In genomic region chr2:119063146-119063545, GRCh38 we compare ENCODE assay signal across 26 cellular contexts.
"Had no signal": no experiment of that assay in that cellular context is flagged by ENCODE, and none has a peak within 500 bp of the region (broad histone marks: within the 10 kb centered on the region; RNA-seq: fewer than 3 reads in every experiment).

No MANE protein-coding gene starts in this region.

- H3K4me1 ChIP-seq: esophagus muscularis mucosa, foreskin keratinocyte, gastroesophageal sphincter, neural progenitor cell, prostate gland, right atrium auricular region, sigmoid colon, thyroid gland had no signal

- H3K4me3 ChIP-seq: coronary artery, esophagus muscularis mucosa, gastroesophageal sphincter, heart left ventricle, hepatocyte, neural progenitor cell, prostate gland, right atrium auricular region, sigmoid colon, stomach, thyroid gland had no signal

- H3K27ac ChIP-seq: coronary artery, esophagus muscularis mucosa, foreskin keratinocyte, gastroesophageal sphincter, heart left ventricle, hepatocyte, neural progenitor cell, prostate gland, right atrium auricular region, sigmoid colon, thyroid gland had no signal

- H3K9me3 ChIP-seq: prostate gland, right atrium auricular region, sigmoid colon, thyroid gland had no signal

- H3K36me3 ChIP-seq: esophagus muscularis mucosa, gastroesophageal sphincter, heart left ventricle, neural progenitor cell, prostate gland, right atrium auricular region, sigmoid colon, stomach, thyroid gland had no signal

- ATAC-seq: foreskin keratinocyte; gastroesophageal sphincter; heart left ventricle; left lobe of liver; naive thymus-derived CD4-positive, alpha-beta T cell; stimulated activated effector memory CD8-positive, alpha-beta T cell treated with anti-CD3 and anti-CD28 coated beads, Interleukin-12 subunit alpha, Interleukin-12 subunit beta, amount 100 ng/mL, for 72 hours had no signal

- DNase-seq: dermis blood vessel endothelial cell; effector memory CD4-positive, alpha-beta T cell; foreskin keratinocyte; heart left ventricle; kidney; mammary epithelial cell; mesendoderm; midbrain; naive thymus-derived CD4-positive, alpha-beta T cell; sigmoid colon; stimulated activated CD4-positive, alpha-beta T cell treated with anti-CD3 and anti-CD28 coated beads, Interleukin-2, amount 100 ng/mL, for 24 hours; stimulated activated CD4-positive, alpha-beta T cell treated with anti-CD3 and anti-CD28 coated beads, Interleukin-4, amount 100 ng/mL, for 24 hours; stimulated activated naive CD4-positive, alpha-beta T cell treated with Interleukin-2 at 50 U/mL for 16 hours; stomach; thyroid gland; trophoblast cell had no signal

- H3K4me3 Mint-ChIP-seq: naive thymus-derived CD4-positive, alpha-beta T cell; nephron; neural progenitor cell; stimulated activated effector memory CD8-positive, alpha-beta T cell treated with anti-CD3 and anti-CD28 coated beads, Interleukin-12 subunit alpha, Interleukin-12 subunit beta, amount 100 ng/mL, for 72 hours had no signal

- H3K9ac ChIP-seq: neural progenitor cell had no signal

- H3K27me3 ChIP-seq: heart left ventricle, hepatocyte, neural progenitor cell, right atrium auricular region, sigmoid colon, thyroid gland had no signal

- H3K4me1 Mint-ChIP-seq: naive thymus-derived CD4-positive, alpha-beta T cell; nephron; stimulated activated effector memory CD8-positive, alpha-beta T cell treated with anti-CD3 and anti-CD28 coated beads, Interleukin-12 subunit alpha, Interleukin-12 subunit beta, amount 100 ng/mL, for 72 hours had no signal

- H3K36me3 Mint-ChIP-seq: naive thymus-derived CD4-positive, alpha-beta T cell; neural progenitor cell; stimulated activated effector memory CD8-positive, alpha-beta T cell treated with anti-CD3 and anti-CD28 coated beads, Interleukin-12 subunit alpha, Interleukin-12 subunit beta, amount 100 ng/mL, for 72 hours had no signal

- H3K27ac Mint-ChIP-seq: naive thymus-derived CD4-positive, alpha-beta T cell; nephron; neural progenitor cell; stimulated activated effector memory CD8-positive, alpha-beta T cell treated with anti-CD3 and anti-CD28 coated beads, Interleukin-12 subunit alpha, Interleukin-12 subunit beta, amount 100 ng/mL, for 72 hours had no signal

- H3K9me3 Mint-ChIP-seq: nephron had no signal
